Comparison of ENCODE assay signal across 16 cellular contexts in genomic region chr1:60423181-60423780, GRCh38.
"Had no signal": no experiment of that assay in that cellular context is flagged by ENCODE, and none has a peak within 500 bp of the region (broad histone marks: within the 10 kb centered on the region; RNA-seq: fewer than 3 reads in every experiment).

No MANE protein-coding gene starts in this region.

- H3K79me2 ChIP-seq: parathyroid adenoma had no signal

- H3K4me2 ChIP-seq: neural progenitor cell had no signal

- H3K36me3 ChIP-seq: esophagus muscularis mucosa, gastrocnemius medialis, neural progenitor cell, transverse colon had no signal

- H3K36me3 Mint-ChIP-seq: activated naive CD8-positive, alpha-beta T cell treated with anti-CD3 and anti-CD28 coated beads, Interleukin-2, amount 10 ng/mL, durations not matched to agents 7 days and 5 days; neural progenitor cell; stimulated activated effector memory CD8-positive, alpha-beta T cell treated with anti-CD3 and anti-CD28 coated beads, Interleukin-12 subunit alpha, Interleukin-12 subunit beta, amount 100 ng/mL, for 72 hours had no signal

- H3K4me1 Mint-ChIP-seq: activated CD4-positive, alpha-beta memory T cell treated with anti-CD3 and anti-CD28 coated beads, Interleukin-2, amount 10 ng/mL, durations not matched to agents 7 days and 5 days; activated CD4-positive, alpha-beta T cell treated with anti-CD3 and anti-CD28 coated beads for 36 hours; activated naive CD8-positive, alpha-beta T cell treated with anti-CD3 and anti-CD28 coated beads, Interleukin-2, amount 10 ng/mL, durations not matched to agents 7 days and 5 days; stimulated activated effector memory CD8-positive, alpha-beta T cell treated with anti-CD3 and anti-CD28 coated beads, Interleukin-12 subunit alpha, Interleukin-12 subunit beta, amount 100 ng/mL, for 72 hours had no signal

- H3K4me3 Mint-ChIP-seq: activated CD4-positive, alpha-beta memory T cell treated with anti-CD3 and anti-CD28 coated beads, Interleukin-2, amount 10 ng/mL, durations not matched to agents 7 days and 5 days; activated CD4-positive, alpha-beta T cell treated with anti-CD3 and anti-CD28 coated beads for 36 hours; activated naive CD8-positive, alpha-beta T cell treated with anti-CD3 and anti-CD28 coated beads, Interleukin-2, amount 10 ng/mL, durations not matched to agents 7 days and 5 days; activated T-cell treated with anti-CD3 and anti-CD28 coated beads, Interleukin-2, amount 50 U/mL, for 72 hours; neural progenitor cell; stimulated activated effector memory CD8-positive, alpha-beta T cell treated with anti-CD3 and anti-CD28 coated beads, Interleukin-12 subunit alpha, Interleukin-12 subunit beta, amount 100 ng/mL, for 72 hours had no signal

- DNase-seq: activated CD4-positive, alpha-beta memory T cell treated with anti-CD3 and anti-CD28 coated beads, Interleukin-2, amount 10 ng/mL, durations not matched to agents 7 days and 5 days; activated CD4-positive, alpha-beta T cell treated with anti-CD3 and anti-CD28 coated beads for 36 hours; activated naive CD8-positive, alpha-beta T cell treated with anti-CD3 and anti-CD28 coated beads, Interleukin-2, amount 10 ng/mL, durations not matched to agents 7 days and 5 days; activated T-cell treated with anti-CD3 and anti-CD28 coated beads, Interleukin-2, amount 50 U/mL, for 72 hours; body of pancreas; cerebellar nuclear complex; dorsolateral prefrontal cortex; gastrocnemius medialis; retina; SIG-M5; small intestine; transverse colon had no signal

- H3K4me3 ChIP-seq: body of pancreas, dorsolateral prefrontal cortex, esophagus muscularis mucosa, gastrocnemius medialis, neural progenitor cell, transverse colon had no signal

- H3K27ac Mint-ChIP-seq: activated CD4-positive, alpha-beta memory T cell treated with anti-CD3 and anti-CD28 coated beads, Interleukin-2, amount 10 ng/mL, durations not matched to agents 7 days and 5 days; activated CD4-positive, alpha-beta T cell treated with anti-CD3 and anti-CD28 coated beads for 36 hours; activated naive CD8-positive, alpha-beta T cell treated with anti-CD3 and anti-CD28 coated beads, Interleukin-2, amount 10 ng/mL, durations not matched to agents 7 days and 5 days; activated T-cell treated with anti-CD3 and anti-CD28 coated beads, Interleukin-2, amount 50 U/mL, for 72 hours; neural progenitor cell; stimulated activated effector memory CD8-positive, alpha-beta T cell treated with anti-CD3 and anti-CD28 coated beads, Interleukin-12 subunit alpha, Interleukin-12 subunit beta, amount 100 ng/mL, for 72 hours had no signal

- H3K27me3 ChIP-seq: body of pancreas, esophagus muscularis mucosa, gastrocnemius medialis, neural progenitor cell, transverse colon had no signal

- H3K9me3 ChIP-seq: body of pancreas, gastrocnemius medialis had no signal

- H3K9ac ChIP-seq: neural progenitor cell, parathyroid adenoma had no signal

- H3K4me1 ChIP-seq: body of pancreas, neural progenitor cell, parathyroid adenoma, transverse colon had no signal

- H2AFZ ChIP-seq: neural progenitor cell, parathyroid adenoma had no signal

- FAIRE-seq: small intestine had no signal

- H3K27ac ChIP-seq: body of pancreas, dorsolateral prefrontal cortex, esophagus muscularis mucosa, gastrocnemius medialis, neural progenitor cell, parathyroid adenoma, transverse colon had no signal

- H3K27me3 Mint-ChIP-seq: activated CD4-positive, alpha-beta memory T cell treated with anti-CD3 and anti-CD28 coated beads, Interleukin-2, amount 10 ng/mL, durations not matched to agents 7 days and 5 days; activated CD4-positive, alpha-beta T cell treated with anti-CD3 and anti-CD28 coated beads for 36 hours; activated naive CD8-positive, alpha-beta T cell treated with anti-CD3 and anti-CD28 coated beads, Interleukin-2, amount 10 ng/mL, durations not matched to agents 7 days and 5 days had no signal

- H3K9me3 Mint-ChIP-seq: activated CD4-positive, alpha-beta memory T cell treated with anti-CD3 and anti-CD28 coated beads, Interleukin-2, amount 10 ng/mL, durations not matched to agents 7 days and 5 days; activated naive CD8-positive, alpha-beta T cell treated with anti-CD3 and anti-CD28 coated beads, Interleukin-2, amount 10 ng/mL, durations not matched to agents 7 days and 5 days; neural progenitor cell had no signal
